ENCODE assay signal across 2 cellular contexts in genomic region chr13:109792416-109793090, GRCh38.
TF ChIP-seq lines count a peak whose summit lies in the region.

No MANE protein-coding gene starts in this region.

TF ChIP-seq in HCT116, 20 proteins besides CTCF, POLR2A, EP300 and RAD21 (continued from another document):
- no peak for TF ChIP-seq ZBTB33 (IDR thresholded peaks at IDR 0.05; ENCODE audit: extremely low read depth, insufficient replicate concordance, low read length)
- TF ChIP-seq JUND (IDR thresholded peaks at IDR 0.05): no peak
- TF ChIP-seq POLR2AphosphoS5 (IDR thresholded peaks at IDR 0.05; ENCODE audit: low read depth, low read length): no peak
- TF ChIP-seq ATF3 (IDR thresholded peaks at IDR 0.05): no peak
- no peak for TF ChIP-seq EGR1 (IDR thresholded peaks at IDR 0.05; ENCODE audit: low read depth)
- no peak for TF ChIP-seq CEBPB (IDR thresholded peaks at IDR 0.05; ENCODE audit: low read depth)
- TF ChIP-seq MAX (IDR thresholded peaks at IDR 0.05): no peak
- TF ChIP-seq SP1 (IDR thresholded peaks at IDR 0.05; ENCODE audit: low read depth): no peak
- TF ChIP-seq SIN3A (IDR thresholded peaks at IDR 0.05; ENCODE audit: low read depth): no peak
- TF ChIP-seq ZFX (IDR thresholded peaks at IDR 0.05): no peak
- no peak for TF ChIP-seq SRF (IDR thresholded peaks at IDR 0.05; ENCODE audit: low read depth)
- TF ChIP-seq TCF7L2 (IDR thresholded peaks at IDR 0.05; ENCODE audit: borderline replicate concordance, extremely low read depth, insufficient read depth, insufficient read length): no peak

TF ChIP-seq in K562, 482 proteins besides CTCF, POLR2A, EP300 and RAD21 (continued from another document):
- no peak for TF ChIP-seq TEAD2 (tag; IDR thresholded peaks at IDR 0.05)
- TF ChIP-seq TEAD4 (IDR thresholded peaks at IDR 0.05; ENCODE audit: low read length): 0 out of 2 replicates have a peak, but pooled peaks have one; percentile 20
- TF ChIP-seq TEAD4 (CRISPR knock-in tag; IDR thresholded peaks at IDR 0.05; ENCODE audit: borderline replicate concordance): no peak
- no peak for TF ChIP-seq POLR2G (IDR thresholded peaks at IDR 0.05; ENCODE audit: low read depth, low read length)
- TF ChIP-seq STAT5A (IDR thresholded peaks at IDR 0.05; ENCODE audit: borderline replicate concordance, low read length): peak; percentile 60
- no peak for TF ChIP-seq NCOA4 (IDR thresholded peaks at IDR 0.05; ENCODE audit: partially characterized antibody)
- no peak for TF ChIP-seq SMAD1 (IDR thresholded peaks at IDR 0.05; ENCODE audit: low read depth, low read length, partially characterized antibody)
- 0 out of 2 replicates have a peak, but pooled peaks have one; percentile 31 for TF ChIP-seq ZNF766 (CRISPR knock-in tag; conservative IDR thresholded peaks at IDR 0.05)
- no peak for TF ChIP-seq ZSCAN32 (CRISPR knock-in tag; IDR thresholded peaks at IDR 0.05)
- TF ChIP-seq ZNF592 (IDR thresholded peaks at IDR 0.05): peak; percentile 40; the same call in 1 of the 2 replicates
- 0 out of 2 replicates have a peak, but pooled peaks have one; percentile 22 for TF ChIP-seq L3MBTL2 (IDR thresholded peaks at IDR 0.05)
- TF ChIP-seq FOXA3 (CRISPR knock-in tag; conservative IDR thresholded peaks at IDR 0.05 in 1 of 2, IDR thresholded peaks at IDR 0.05 in 1 of 2): peak in 1 of 2 experiments; percentile 61; a peak in 2 of 4 replicates
- no peak for TF ChIP-seq BCL6 (CRISPR knock-in tag; IDR thresholded peaks at IDR 0.05)
